ENCODE assay signal across 8 cellular contexts in genomic region chr1:156709743-156710489, GRCh38. TPM values are rescaled to one million over a fixed set of nuclear protein-coding genes. Genes with fewer than 3 reads are reported as not detected.
DNase-seq lines count a peak whose midpoint lies in the region; ATAC-seq lines count a peak whose summit lies in the region.

No MANE protein-coding gene starts in this region.

- DNase-seq in NCI-H2107 (lab: John Stamatoyannopoulos, UW) = peak; percentile 53
- no peak for DNase-seq in NCI-H2107 treated with DMSO at 0.1 percent for 48 hours (lab: John Stamatoyannopoulos, UW; ENCODE audit: unreplicated experiment)
- DNase-seq in astrocyte of the hippocampus (ENCODE audit: low read depth, low spot score) = peak; percentile 88
- DNase-seq in left lobe of liver (ENCODE audit: low spot score) = no peak
- DNase-seq in ureter (ENCODE audit: low spot score) = peak; percentile 83
- DNase-seq in activated CD4-positive, alpha-beta T cell treated with anti-CD3 and anti-CD28 coated beads for 1 hour = no peak
- no peak for DNase-seq in HuH-7.5 (ENCODE audit: low spot score)

- peak; percentile 72 for ATAC-seq in left lobe of liver
- ATAC-seq in GM21367 (IDR thresholded peaks at IDR 0.05; ENCODE audit: unreplicated experiment) = no peak

RNA-seq across cellular contexts. Expression of gene CRABP2, which starts 4.5 kb away (rescaled TPM):
- total RNA-seq in left lobe of liver (0.33 TPM), ureter (229 TPM)

RNA-seq across cellular contexts. Expression of gene METTL25B, which starts 18.4 kb away (rescaled TPM):
- total RNA-seq in left lobe of liver = 26.8 TPM
- total RNA-seq in ureter = 49.5 TPM

RNA-seq across cellular contexts. Expression of gene ISG20L2, which starts 18.6 kb away (rescaled TPM):
- total RNA-seq in left lobe of liver = 10.8 TPM
- 42.7 TPM for total RNA-seq in ureter

RNA-seq across cellular contexts. Expression of gene MRPL24, which starts 31.0 kb away (rescaled TPM):
- 68.7 TPM for total RNA-seq in left lobe of liver
- total RNA-seq in ureter = 91.6 TPM

RNA-seq across cellular contexts. Expression of gene NES, which starts 32.7 kb away (rescaled TPM):
- total RNA-seq in left lobe of liver (1.4 TPM), ureter (42.4 TPM)

Comparison
In these comparisons a context has a peak if more than half of its experiments do, and no peak if none do; other contexts are left out.
1. DNase-seq: peak in NCI-H2107 (single experiment), astrocyte of the hippocampus (single experiment) and ureter (single experiment); none in NCI-H2107 treated with DMSO at 0.1 percent for 48 hours (single experiment), left lobe of liver (single experiment), activated CD4-positive, alpha-beta T cell treated with anti-CD3 and anti-CD28 coated beads for 1 hour (single experiment) and HuH-7.5 (single experiment).
2. RNA of gene CRABP2, which starts 4.5 kb away (total RNA-seq): 229 TPM in ureter (single experiment); 0.33 TPM in left lobe of liver (single experiment); every median in the first group is over 100 times any median in the second.